11 cellular contexts compared by ENCODE assay signal in the genomic region with DNA sequence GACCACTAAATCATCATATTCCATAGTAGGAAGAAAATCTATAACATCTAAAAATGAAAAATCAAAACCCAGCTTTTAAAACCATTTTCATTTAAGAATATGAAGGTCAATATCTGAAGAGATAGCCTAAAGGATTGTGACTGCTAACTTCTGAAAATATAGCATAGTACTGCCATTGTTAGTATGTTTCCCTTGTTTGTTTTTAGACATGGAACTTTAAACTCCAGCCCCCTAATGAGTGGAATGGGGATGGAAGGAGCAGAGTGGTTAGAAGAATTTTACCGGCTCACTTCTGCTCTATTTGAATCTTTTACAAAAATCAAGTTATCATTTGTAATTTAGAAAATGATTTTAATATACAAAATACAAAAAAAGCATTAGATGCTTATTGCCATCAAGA.
"Had no signal": no experiment of that assay in that cellular context is flagged by ENCODE, and none has a peak within 500 bp of the region (broad histone marks: within the 10 kb centered on the region; RNA-seq: fewer than 3 reads in every experiment).

No MANE protein-coding gene starts in this region.

- H3K9me3 ChIP-seq: HAP-1 had no signal

- FAIRE-seq: H1, H54 had no signal

- H3K9ac ChIP-seq: GM23248 had no signal

- H3K9me3 Mint-ChIP-seq: GM23338, H9, HFFc6 had no signal

- H3K27ac Mint-ChIP-seq: H9, HFFc6 had no signal

- H3K36me3 ChIP-seq: HAP-1 had no signal

- H3K4me2 ChIP-seq: GM23338 had no signal

- H3K27ac ChIP-seq: GM23248 had no signal

- H3K4me3 Mint-ChIP-seq: GM23338, H9, HFFc6 had no signal

- DNase-seq: GM23248, GOT3, H7, H9, HCEC 1CT, HFFc6 had no signal

- H3K4me3 ChIP-seq: GM23248, GM23338, HAP-1 had no signal

- H3K4me1 Mint-ChIP-seq: GM23338, H9 had no signal

- H3K4me1 ChIP-seq: HAP-1 had no signal

- ATAC-seq: GM23338, HCT116 had no signal

- H2AFZ ChIP-seq: GM23248, GM23338 had no signal
